Comparison of ENCODE assay signal across 2 cellular contexts in the genomic region with DNA sequence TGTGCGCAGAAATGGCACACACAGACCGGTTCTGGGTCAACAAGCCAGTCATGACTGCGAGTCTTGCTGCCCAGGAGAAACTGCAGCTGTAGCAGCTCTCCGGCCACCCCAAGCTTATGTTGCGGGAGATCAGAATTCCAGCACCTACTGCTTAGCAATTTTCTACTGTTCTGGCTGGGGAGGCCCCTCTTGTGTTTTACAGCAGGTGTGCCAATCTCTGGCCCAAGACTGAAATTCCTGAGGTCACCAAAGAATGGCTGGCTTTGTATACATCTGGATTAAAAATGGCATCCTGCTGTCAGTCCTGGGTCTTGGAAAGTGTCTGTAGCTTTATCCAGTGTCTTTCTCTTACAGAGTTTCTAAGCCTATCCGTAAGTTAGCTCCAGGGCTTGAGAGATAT.
TF ChIP-seq lines count a peak whose summit lies in the region.

No MANE protein-coding gene starts in this region.

TF ChIP-seq in Ishikawa, 13 proteins besides CTCF, POLR2A, EP300 and RAD21 (continued from another document):
- peak; percentile 58 for TF ChIP-seq NFIC (IDR thresholded peaks at IDR 0.05)
- TF ChIP-seq YY1 (IDR thresholded peaks at IDR 0.05; ENCODE audit: low read depth): no peak
- TF ChIP-seq, protein P1, sequence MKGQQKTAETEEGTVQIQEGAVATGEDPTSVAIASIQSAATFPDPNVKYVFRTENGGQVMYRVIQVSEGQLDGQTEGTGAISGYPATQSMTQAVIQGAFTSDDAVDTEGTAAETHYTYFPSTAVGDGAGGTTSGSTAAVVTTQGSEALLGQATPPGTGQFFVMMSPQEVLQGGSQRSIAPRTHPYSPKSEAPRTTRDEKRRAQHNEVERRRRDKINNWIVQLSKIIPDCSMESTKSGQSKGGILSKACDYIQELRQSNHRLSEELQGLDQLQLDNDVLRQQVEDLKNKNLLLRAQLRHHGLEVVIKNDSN (IDR thresholded peaks at IDR 0.05): no peak
- peak; percentile 72 for TF ChIP-seq TEAD4 (IDR thresholded peaks at IDR 0.05)

TF ChIP-seq in H1, 55 proteins besides CTCF, POLR2A, EP300 and RAD21 (continued from another document):
- TF ChIP-seq, protein P2, sequence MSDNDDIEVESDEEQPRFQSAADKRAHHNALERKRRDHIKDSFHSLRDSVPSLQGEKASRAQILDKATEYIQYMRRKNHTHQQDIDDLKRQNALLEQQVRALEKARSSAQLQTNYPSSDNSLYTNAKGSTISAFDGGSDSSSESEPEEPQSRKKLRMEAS (IDR thresholded peaks at IDR 0.05): no peak
- TF ChIP-seq SRF (IDR thresholded peaks at IDR 0.05; ENCODE audit: low read depth, low read length): no peak
- TF ChIP-seq NRF1 (IDR thresholded peaks at IDR 0.05; ENCODE audit: low read depth, low read length): no peak
- no peak for TF ChIP-seq HDAC2 (IDR thresholded peaks at IDR 0.05; ENCODE audit: borderline replicate concordance in 1 of 2, low read depth in 2 of 2, low read length in 2 of 2)
- TF ChIP-seq EZH2 (IDR thresholded peaks at IDR 0.05; ENCODE audit: low read depth, low read length, severe bottlenecking): no peak
- no peak for TF ChIP-seq SP4 (IDR thresholded peaks at IDR 0.05; ENCODE audit: low read length)
- no peak for TF ChIP-seq YY1 (IDR thresholded peaks at IDR 0.05; ENCODE audit: low read depth, low read length)
- no peak for TF ChIP-seq TCF12 (IDR thresholded peaks at IDR 0.05; ENCODE audit: low read depth, low read length)
- TF ChIP-seq ASH2L (IDR thresholded peaks at IDR 0.05; ENCODE audit: low read length): no peak
- TF ChIP-seq HDAC6 (IDR thresholded peaks at IDR 0.05; ENCODE audit: low read depth, low read length): no peak
- no peak for TF ChIP-seq FOSL1 (IDR thresholded peaks at IDR 0.05; ENCODE audit: insufficient read depth, low read depth, low read length)
- no peak for TF ChIP-seq BCL11A (IDR thresholded peaks at IDR 0.05; ENCODE audit: low read depth in 2 of 2, low read length in 2 of 2)
- no peak for TF ChIP-seq KDM1A (IDR thresholded peaks at IDR 0.05; ENCODE audit: borderline replicate concordance, low read length)
- TF ChIP-seq EGR1 (IDR thresholded peaks at IDR 0.05; ENCODE audit: borderline replicate concordance, low read depth, low read length): no peak
- TF ChIP-seq, protein P3, sequence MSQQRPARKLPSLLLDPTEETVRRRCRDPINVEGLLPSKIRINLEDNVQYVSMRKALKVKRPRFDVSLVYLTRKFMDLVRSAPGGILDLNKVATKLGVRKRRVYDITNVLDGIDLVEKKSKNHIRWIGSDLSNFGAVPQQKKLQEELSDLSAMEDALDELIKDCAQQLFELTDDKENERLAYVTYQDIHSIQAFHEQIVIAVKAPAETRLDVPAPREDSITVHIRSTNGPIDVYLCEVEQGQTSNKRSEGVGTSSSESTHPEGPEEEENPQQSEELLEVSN (IDR thresholded peaks at IDR 0.05): no peak
- no peak for TF ChIP-seq CBX5 (IDR thresholded peaks at IDR 0.05; ENCODE audit: low read depth, low read length)
